In the genomic region with DNA sequence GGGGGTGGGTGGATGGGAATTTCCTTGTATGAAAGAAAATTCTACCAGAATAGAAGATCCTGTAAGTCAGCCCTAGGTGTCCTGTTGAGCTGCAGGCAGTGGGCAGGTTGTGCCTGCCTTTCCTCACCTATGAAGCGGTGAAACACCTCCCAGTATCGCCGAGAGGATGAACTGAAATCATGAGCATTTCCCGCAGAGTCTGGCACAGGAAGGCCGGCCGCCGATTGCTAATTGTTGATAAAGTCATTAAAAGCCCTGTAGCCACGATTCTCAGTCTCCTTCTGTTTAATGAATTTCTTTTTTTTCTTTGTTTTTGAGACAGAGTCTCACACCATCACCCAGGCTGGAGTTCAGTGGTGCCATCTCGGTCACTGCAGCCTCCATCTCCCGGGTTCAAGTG, we compare ENCODE assay signal across 9 cellular contexts.
"Had no signal": no experiment of that assay in that cellular context is flagged by ENCODE, and none has a peak within 500 bp of the region (broad histone marks: within the 10 kb centered on the region; RNA-seq: fewer than 3 reads in every experiment).

No MANE protein-coding gene starts in this region.

- H3K4me3 Mint-ChIP-seq: HFFc6, IgD-negative memory B cell had no signal

- H3K27ac Mint-ChIP-seq: HFFc6 had no signal

- ATAC-seq: HCT116, HepG2 had no signal

- H3K9me3 ChIP-seq: HAP-1 had no signal

- DNase-seq: GM23248, GOT3, H7, HFFc6, KBM-7 had no signal

- H3K27me3 Mint-ChIP-seq: IgD-negative memory B cell had no signal
